Comparison of ENCODE assay signal across 1 cellular context in the genomic region with DNA sequence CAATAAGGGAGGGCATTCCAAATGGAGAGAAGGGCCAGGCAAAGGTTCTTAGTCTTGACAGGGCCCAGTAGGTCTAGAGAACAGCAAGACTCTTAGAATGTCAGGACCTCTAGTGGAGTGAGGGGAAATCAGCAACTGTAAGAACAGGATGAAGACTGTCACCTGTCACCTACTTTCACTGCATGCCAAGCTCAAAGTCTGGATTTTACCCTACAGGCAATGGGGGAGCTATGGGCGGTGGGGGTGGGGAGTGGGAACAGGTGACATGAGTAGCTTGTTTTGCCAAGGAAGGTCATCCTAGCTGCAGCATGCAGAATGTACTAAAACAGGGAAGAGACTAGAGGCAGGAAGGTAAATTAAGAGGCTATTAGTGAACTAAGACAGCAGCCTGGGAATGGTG.
TF ChIP-seq lines count a peak whose summit lies in the region.

No MANE protein-coding gene starts in this region.

TF ChIP-seq in IMR-90, 13 proteins besides CTCF, POLR2A, EP300 and RAD21 (continued from another document):
- TF ChIP-seq ELK1 (IDR thresholded peaks at IDR 0.05; ENCODE audit: borderline replicate concordance, low read depth, low read length) (no peak), SMC3 (IDR thresholded peaks at IDR 0.05; ENCODE audit: low read depth, low read length) (no peak), NFE2L2 (IDR thresholded peaks at IDR 0.05; ENCODE audit: low read depth, low read length) (no peak), FOS (IDR thresholded peaks at IDR 0.05; ENCODE audit: low read depth, low read length) (no peak), BHLHE40 (IDR thresholded peaks at IDR 0.05; ENCODE audit: low read depth, low read length) (no peak), RFX5 (IDR thresholded peaks at IDR 0.05; ENCODE audit: low read depth, low read length) (no peak), RCOR1 (IDR thresholded peaks at IDR 0.05; ENCODE audit: insufficient replicate concordance, low read length) (no peak), MAZ (IDR thresholded peaks at IDR 0.05; ENCODE audit: borderline replicate concordance, low read depth, low read length) (no peak), CHD1 (IDR thresholded peaks at IDR 0.05; ENCODE audit: low read depth, low read length) (no peak)
